Comparison of ENCODE assay signal across 25 cellular contexts in the genomic region with DNA sequence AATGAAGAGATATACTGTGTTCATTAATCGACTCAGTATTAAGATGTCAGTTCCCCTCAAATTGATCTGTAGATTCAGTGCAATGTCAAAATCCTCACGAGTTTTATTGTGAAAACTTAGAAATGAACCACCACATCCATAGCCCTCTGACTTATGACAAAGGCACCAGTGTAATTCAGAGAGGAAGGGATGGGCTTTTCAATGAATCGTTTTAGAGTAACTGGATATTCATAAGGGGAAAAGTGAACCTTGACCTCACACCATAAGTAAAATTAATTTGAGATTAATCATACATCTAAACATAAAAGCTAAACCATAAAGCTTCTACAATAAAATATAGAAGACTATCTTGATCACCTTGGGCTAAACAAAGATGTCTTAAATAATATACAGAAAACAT.
"Had no signal": no experiment of that assay in that cellular context is flagged by ENCODE, and none has a peak within 500 bp of the region (broad histone marks: within the 10 kb centered on the region; RNA-seq: fewer than 3 reads in every experiment).

No MANE protein-coding gene starts in this region.

- H3K27ac ChIP-seq: neural progenitor cell, ovary, parathyroid adenoma, psoas muscle, right lobe of liver, sigmoid colon, stomach, thoracic aorta, thyroid gland, tibial nerve, upper lobe of left lung, vagina had no signal

- H3K9ac ChIP-seq: neural progenitor cell, parathyroid adenoma had no signal

- H2AFZ ChIP-seq: neural progenitor cell, parathyroid adenoma had no signal

- H3K79me2 ChIP-seq: parathyroid adenoma had no signal

- H3K4me1 ChIP-seq: neural progenitor cell, parathyroid adenoma, psoas muscle, right lobe of liver, sigmoid colon, stomach, thyroid gland, tibial nerve, upper lobe of left lung, vagina had no signal

- DNase-seq: natural killer cell; occipital lobe; ovary; posterior cingulate gyrus; psoas muscle; right cardiac atrium; right lobe of liver; sigmoid colon; small intestine; stimulated activated CD4-positive, alpha-beta T cell treated with anti-CD3 and anti-CD28 coated beads, Interleukin-15, amount 100 ng/mL, for 24 hours; stimulated activated CD4-positive, alpha-beta T cell treated with anti-CD3 and anti-CD28 coated beads, Interleukin-2, amount 100 ng/mL, for 24 hours; stimulated activated CD4-positive, alpha-beta T cell treated with anti-CD3 and anti-CD28 coated beads, Interleukin-2, amount 100 ng/mL, for 48 hours; stimulated activated CD4-positive, alpha-beta T cell treated with anti-CD3 and anti-CD28 coated beads, Interleukin-4, amount 100 ng/mL, for 24 hours; stimulated activated naive B cell treated with anti-CD40 and anti-IgM and Interleukin-4, amounts not matched to agents 10 μg/mL and 1 μg/mL and 100 μg/mL, for 72 hours; stimulated activated naive CD4-positive, alpha-beta T cell treated with Interleukin-2 at 50 U/mL for 16 hours; stomach; thyroid gland; trophoblast cell; upper lobe of left lung had no signal

- ATAC-seq: natural killer cell; psoas muscle; right cardiac atrium; right lobe of liver; stimulated activated effector memory CD8-positive, alpha-beta T cell treated with anti-CD3 and anti-CD28 coated beads, Interleukin-12 subunit alpha, Interleukin-12 subunit beta, amount 100 ng/mL, for 72 hours; stimulated activated naive B cell treated with anti-CD40 and anti-IgM and Interleukin-4, amounts not matched to agents 10 μg/mL and 1 μg/mL and 100 μg/mL, for 72 hours had no signal

- H3K27me3 ChIP-seq: neural progenitor cell, ovary, right lobe of liver, thyroid gland, tibial nerve, upper lobe of left lung, vagina had no signal

- H3K9me3 ChIP-seq: ovary, thyroid gland had no signal

- H3K4me3 ChIP-seq: neural progenitor cell, ovary, psoas muscle, right lobe of liver, sigmoid colon, stomach, thoracic aorta, thyroid gland, tibial nerve, upper lobe of left lung, vagina had no signal

- H3K4me2 ChIP-seq: neural progenitor cell had no signal

- H3K36me3 ChIP-seq: neural progenitor cell, ovary, right lobe of liver, sigmoid colon, stomach, thoracic aorta, thyroid gland, tibial nerve, upper lobe of left lung, vagina had no signal
